In genomic region chr17:42702446-42702845, GRCh38 we compare ENCODE assay signal across 23 cellular contexts. TPM values are rescaled to one million over a fixed set of nuclear protein-coding genes. Genes with fewer than 3 reads are reported as not detected.
DNase-seq lines count a peak whose midpoint lies in the region; ATAC-seq, FAIRE-seq and TF ChIP-seq lines count a peak whose summit lies in the region.
"Had no signal": no experiment of that assay in that cellular context is flagged by ENCODE, and none has a peak within 500 bp of the region (broad histone marks: within the 10 kb centered on the region; RNA-seq: fewer than 3 reads in every experiment).

No MANE protein-coding gene starts in this region.

- peaks cover 42% of the 10 kb centered on the region for H3K36me3 Mint-ChIP-seq in activated CD8-positive, alpha-beta memory T cell treated with anti-CD3 and anti-CD28 coated beads, Interleukin-2, amount 10 ng/mL, durations not matched to agents 7 days and 5 days
- H3K36me3 Mint-ChIP-seq in naive B cell: peaks cover 15 to 35% of the 10 kb centered on the region in 2 donors

- no peak overlapping the region; the same call in 1 of the 2 replicates for H3K27ac ChIP-seq in KMS-11

- peak; percentile 45 for DNase-seq in activated CD8-positive, alpha-beta memory T cell treated with anti-CD3 and anti-CD28 coated beads, Interleukin-2, amount 50 U/mL, for 48 hours
- no peak for DNase-seq in activated CD8-positive, alpha-beta memory T cell treated with anti-CD3 and anti-CD28 coated beads, Interleukin-2, amount 10 ng/mL, durations not matched to agents 7 days and 5 days
- DNase-seq in naive B cell (no peak), NCI-H510A treated with DMSO at 0.1 percent for 48 hours (lab: John Stamatoyannopoulos, UW) (no peak), T1000 (lab: John Stamatoyannopoulos, UW) (no peak), frontal cortex (ENCODE audit: low spot score in 2 of 2) (no peak), NCI-H524 treated with DMSO at 0.1 percent for 48 hours (lab: John Stamatoyannopoulos, UW) (no peak)
- DNase-seq: 8988T; CD4-positive, CD25-positive, alpha-beta regulatory T cell; COR-L47; GF-D8; HCEC 1CT; KG1; NCI-H1417; NCI-H187; NCI-H2107; NCI-H226; NCI-H526; Right ventricle myocardium superior; SW 1271 had no signal

- TF ChIP-seq CTCF in KMS-11 (conservative IDR thresholded peaks at IDR 0.05; ENCODE audit: low read depth, low read length): no peak

- no peaks in the 10 kb centered on the region; the same call in 1 of the 2 replicates for H3K36me3 ChIP-seq in KMS-11 (ENCODE audit: insufficient read depth)

- H3K27me3 ChIP-seq in KMS-11 (ENCODE audit: insufficient read depth, low read depth): no peaks in the 10 kb centered on the region

- no peak overlapping the region for H3K4me3 ChIP-seq in KMS-11 (IDR thresholded peaks at IDR 0.05; ENCODE audit: insufficient read depth, low read depth, low read length)

- H3K9ac ChIP-seq in KMS-11: no peak overlapping the region

- H3K27ac Mint-ChIP-seq in activated CD8-positive, alpha-beta memory T cell treated with anti-CD3 and anti-CD28 coated beads, Interleukin-2, amount 10 ng/mL, durations not matched to agents 7 days and 5 days: no peak overlapping the region
- peak overlapping the region in 4 of 6 donors; percentile 70 to 96 (median 89) for H3K27ac Mint-ChIP-seq in naive B cell

- H3K4me2 ChIP-seq in KMS-11: peak overlapping the region; percentile 74; the same call in 1 of the 2 replicates

- H3K4me1 ChIP-seq in KMS-11 (ENCODE audit: low read depth, poor library complexity, severe bottlenecking): peaks cover 62% of the 10 kb centered on the region

- no peak for FAIRE-seq in frontal cortex (lab: Jason Lieb, UNC)
- FAIRE-seq: HepG2, RCC 7860 had no signal

- ATAC-seq in activated CD8-positive, alpha-beta memory T cell treated with anti-CD3 and anti-CD28 coated beads, Interleukin-2, amount 10 ng/mL, durations not matched to agents 7 days and 5 days: no peak
- peak; percentile 63 to 74 for ATAC-seq in naive B cell (ENCODE audit: low read depth in 2 of 2)
- ATAC-seq: HepG2 had no signal

- CTCF ChIA-PET in activated CD8-positive, alpha-beta memory T cell treated with anti-CD3 and anti-CD28 coated beads, Interleukin-2, amount 10 ng/mL, durations not matched to agents 7 days and 5 days (lab: Charles Lee): interaction anchor here (1.2 kb wide), 1 partner anchor 125 kb away, joined by 3 read pairs; the partner anchor contains the start of gene PSMC3IP

- H2AFZ ChIP-seq in KMS-11 (ENCODE audit: low read depth): no peak overlapping the region

- no peaks in the 10 kb centered on the region for H4K20me1 ChIP-seq in KMS-11 (ENCODE audit: insufficient read depth)

- H3K9me3 Mint-ChIP-seq in activated CD8-positive, alpha-beta memory T cell treated with anti-CD3 and anti-CD28 coated beads, Interleukin-2, amount 10 ng/mL, durations not matched to agents 7 days and 5 days (ENCODE audit: low read depth): no peaks in the 10 kb centered on the region
- no peaks in the 10 kb centered on the region for H3K9me3 Mint-ChIP-seq in naive B cell

- H3K4me3 Mint-ChIP-seq in activated CD8-positive, alpha-beta memory T cell treated with anti-CD3 and anti-CD28 coated beads, Interleukin-2, amount 10 ng/mL, durations not matched to agents 7 days and 5 days: no peak overlapping the region
- peak overlapping the region in 7 of 8 donors; percentile 7 to 78 (median 22) for H3K4me3 Mint-ChIP-seq in naive B cell

- H3K4me1 Mint-ChIP-seq in activated CD8-positive, alpha-beta memory T cell treated with anti-CD3 and anti-CD28 coated beads, Interleukin-2, amount 10 ng/mL, durations not matched to agents 7 days and 5 days: peaks cover 30% of the 10 kb centered on the region
- peaks cover 10 to 57% (median 14%) of the 10 kb centered on the region in 3 donors for H3K4me1 Mint-ChIP-seq in naive B cell

- no peaks in the 10 kb centered on the region for H3K79me2 ChIP-seq in KMS-11 (ENCODE audit: insufficient read depth, low read depth)

- no peaks in the 10 kb centered on the region for H3K27me3 Mint-ChIP-seq in activated CD8-positive, alpha-beta memory T cell treated with anti-CD3 and anti-CD28 coated beads, Interleukin-2, amount 10 ng/mL, durations not matched to agents 7 days and 5 days
- no peaks in the 10 kb centered on the region for H3K27me3 Mint-ChIP-seq in naive B cell
- H3K27me3 Mint-ChIP-seq: CD4-positive, CD25-positive, alpha-beta regulatory T cell had no signal

RNA-seq across cellular contexts. Expression of gene CNTNAP1, which starts 20.1 kb away (rescaled TPM):
- total RNA-seq in activated CD8-positive, alpha-beta memory T cell treated with anti-CD3 and anti-CD28 coated beads, Interleukin-2, amount 10 ng/mL, durations not matched to agents 7 days and 5 days: 1 to 10 TPM in 1 of 2 experiments, under 1 TPM in 1; 0.61 to 1.9 TPM
- under 1 TPM in 5 of 6 donors, not detected in 1; 0.19 to 1.00 (median 0.39) TPM for polyA plus RNA-seq in naive B cell (ENCODE audit: low read depth in 6 of 6)
- total RNA-seq in frontal cortex: 5.3 TPM

RNA-seq across cellular contexts. Expression of gene CCR10, which starts 20.8 kb away (rescaled TPM):
- under 1 TPM in 1 of 2 experiments, not detected in 1; 0.45 TPM for total RNA-seq in activated CD8-positive, alpha-beta memory T cell treated with anti-CD3 and anti-CD28 coated beads, Interleukin-2, amount 10 ng/mL, durations not matched to agents 7 days and 5 days
- 1 to 10 TPM in 1 of 6 donors, under 1 TPM in 2, not detected in 3; 0.27 to 1.8 (median 0.93) TPM for polyA plus RNA-seq in naive B cell (ENCODE audit: low read depth in 6 of 6)
- total RNA-seq in frontal cortex: 0.41 TPM

RNA-seq across cellular contexts. Expression of gene PLEKHH3, which starts 25.7 kb away (rescaled TPM):
- 1 to 10 TPM; 1.3 to 1.4 TPM for total RNA-seq in activated CD8-positive, alpha-beta memory T cell treated with anti-CD3 and anti-CD28 coated beads, Interleukin-2, amount 10 ng/mL, durations not matched to agents 7 days and 5 days
- not detected for polyA plus RNA-seq in naive B cell (ENCODE audit: low read depth in 6 of 6)
- total RNA-seq in frontal cortex: 2.0 TPM

RNA-seq across cellular contexts. Expression of gene EZH1, which starts 42.4 kb away (rescaled TPM):
- total RNA-seq in activated CD8-positive, alpha-beta memory T cell treated with anti-CD3 and anti-CD28 coated beads, Interleukin-2, amount 10 ng/mL, durations not matched to agents 7 days and 5 days: 10 to 100 TPM; 39.9 to 46.5 TPM
- 10 to 100 TPM in 5 of 6 donors, 1 to 10 TPM in 1; 8.2 to 63.4 (median 47.3) TPM for polyA plus RNA-seq in naive B cell (ENCODE audit: low read depth in 6 of 6)
- total RNA-seq in frontal cortex: 24.9 TPM

RNA-seq across cellular contexts. Expression of gene TUBG2, which starts 43.4 kb away (rescaled TPM):
- total RNA-seq in activated CD8-positive, alpha-beta memory T cell treated with anti-CD3 and anti-CD28 coated beads, Interleukin-2, amount 10 ng/mL, durations not matched to agents 7 days and 5 days: 10 to 100 TPM; 13.5 to 14.6 TPM
- polyA plus RNA-seq in naive B cell (ENCODE audit: low read depth in 6 of 6): 1 to 10 TPM in 5 of 6 donors, under 1 TPM in 1; 0.39 to 3.3 (median 1.5) TPM
- 8.2 TPM for total RNA-seq in frontal cortex
